In genomic region chr19:51740356-51740755, GRCh38 we compare ENCODE assay signal across 29 cellular contexts. TPM values are rescaled to one million over a fixed set of nuclear protein-coding genes. Genes with fewer than 3 reads are reported as not detected.
"Had no signal": no experiment of that assay in that cellular context is flagged by ENCODE, and none has a peak within 500 bp of the region (broad histone marks: within the 10 kb centered on the region; RNA-seq: fewer than 3 reads in every experiment).

No MANE protein-coding gene starts in this region.

- H3K36me3 Mint-ChIP-seq: stimulated activated naive B cell treated with anti-CD40 and anti-IgM and Interleukin-4, amounts not matched to agents 10 μg/mL and 1 μg/mL and 100 μg/mL, for 72 hours; WTC11 had no signal

- H3K4me1 Mint-ChIP-seq: activated CD4-positive, alpha-beta T cell treated with anti-CD3 and anti-CD28 coated beads for 36 hours; activated naive CD8-positive, alpha-beta T cell treated with anti-CD3 and anti-CD28 coated beads, Interleukin-2, amount 50 U/mL, for 24 hours; nephron progenitor cell had no signal

- H3K9me3 Mint-ChIP-seq: activated naive CD8-positive, alpha-beta T cell treated with anti-CD3 and anti-CD28 coated beads, Interleukin-2, amount 50 U/mL, for 24 hours; stimulated activated naive B cell treated with anti-CD40 and anti-IgM and Interleukin-4, amounts not matched to agents 10 μg/mL and 1 μg/mL and 100 μg/mL, for 72 hours; WTC11 had no signal

- H3K4me3 ChIP-seq: body of pancreas, cardiac muscle cell, heart right ventricle, mucosa of descending colon, sigmoid colon, smooth muscle cell, vagina had no signal

- H3K27ac ChIP-seq: body of pancreas, cardiac muscle cell, sigmoid colon, vagina had no signal

- H3K4me1 ChIP-seq: body of pancreas, sigmoid colon, vagina had no signal

- DNase-seq: activated CD4-positive, alpha-beta T cell treated with anti-CD3 and anti-CD28 coated beads for 36 hours; activated CD4-positive, alpha-beta T cell treated with anti-CD3 and anti-CD28 coated beads, Interleukin-2, amount 50 U/mL, for 4 hours; activated effector memory CD4-positive, alpha-beta T cell treated with Interleukin-2 at 50 U/mL for 16 hours; activated naive CD4-positive, alpha-beta T cell treated with anti-CD3 and anti-CD28 coated beads, Interleukin-2, amount 50 U/mL, for 16 hours; activated naive CD8-positive, alpha-beta T cell treated with anti-CD3 and anti-CD28 coated beads, Interleukin-2, amount 50 U/mL, for 24 hours; activated T-cell treated with anti-CD3 and anti-CD28 coated beads, Interleukin-2, amount 50 U/mL, for 48 hours; anterior cingulate cortex; body of pancreas; effector CD4-positive, alpha-beta T cell; erythroblast; foreskin fibroblast; heart right ventricle; islet precursor cell; left cardiac atrium; mesenchymal stem cell; mucosa of descending colon; nephron progenitor cell; occipital lobe; posterior cingulate gyrus; sigmoid colon; stimulated activated CD4-positive, alpha-beta T cell treated with anti-CD3 and anti-CD28 coated beads, Interleukin-15, amount 100 ng/mL, for 24 hours; stimulated activated naive B cell treated with anti-CD40 and anti-IgM and Interleukin-4, amounts not matched to agents 10 μg/mL and 1 μg/mL and 100 μg/mL, for 72 hours had no signal

- H3K36me3 ChIP-seq: cardiac muscle cell, sigmoid colon, vagina had no signal

- H3K27ac Mint-ChIP-seq: activated CD4-positive, alpha-beta T cell treated with anti-CD3 and anti-CD28 coated beads for 36 hours; activated naive CD8-positive, alpha-beta T cell treated with anti-CD3 and anti-CD28 coated beads, Interleukin-2, amount 50 U/mL, for 24 hours; nephron progenitor cell; stimulated activated naive B cell treated with anti-CD40 and anti-IgM and Interleukin-4, amounts not matched to agents 10 μg/mL and 1 μg/mL and 100 μg/mL, for 72 hours; WTC11 had no signal

- H3K27me3 ChIP-seq: body of pancreas, cardiac muscle cell, vagina had no signal

- H3K4me2 ChIP-seq: smooth muscle cell had no signal

- H3K9me3 ChIP-seq: body of pancreas, heart right ventricle, mucosa of descending colon, sigmoid colon, vagina had no signal

- H3K4me3 Mint-ChIP-seq: activated CD4-positive, alpha-beta T cell treated with anti-CD3 and anti-CD28 coated beads for 36 hours; activated naive CD8-positive, alpha-beta T cell treated with anti-CD3 and anti-CD28 coated beads, Interleukin-2, amount 50 U/mL, for 24 hours; nephron progenitor cell; stimulated activated naive B cell treated with anti-CD40 and anti-IgM and Interleukin-4, amounts not matched to agents 10 μg/mL and 1 μg/mL and 100 μg/mL, for 72 hours; WTC11 had no signal

- ATAC-seq: activated CD4-positive, alpha-beta T cell treated with anti-CD3 and anti-CD28 coated beads for 36 hours; activated naive CD8-positive, alpha-beta T cell treated with anti-CD3 and anti-CD28 coated beads, Interleukin-2, amount 50 U/mL, for 24 hours; body of pancreas; heart right ventricle; left cardiac atrium; mucosa of descending colon; stimulated activated naive B cell treated with anti-CD40 and anti-IgM and Interleukin-4, amounts not matched to agents 10 μg/mL and 1 μg/mL and 100 μg/mL, for 72 hours; WTC11 had no signal

RNA-seq across cellular contexts. Expression of gene FPR1, which starts 11.3 kb away (rescaled TPM):
- total RNA-seq: activated CD4-positive, alpha-beta T cell treated with anti-CD3 and anti-CD28 coated beads for 36 hours; activated CD8-positive, alpha-beta memory T cell treated with anti-CD3 and anti-CD28 coated beads for 36 hours; cardiac muscle cell; fibroblast of lung; smooth muscle cell had no signal
- polyA plus RNA-seq: cardiac muscle cell, smooth muscle cell had no signal

RNA-seq across cellular contexts. Expression of gene HAS1, which starts 16.6 kb away (rescaled TPM):
- total RNA-seq: activated CD4-positive, alpha-beta T cell treated with anti-CD3 and anti-CD28 coated beads for 36 hours; activated CD8-positive, alpha-beta memory T cell treated with anti-CD3 and anti-CD28 coated beads for 36 hours; fibroblast of lung had no signal
- polyA plus RNA-seq: fibroblast of lung had no signal

RNA-seq across cellular contexts. Expression of gene FPR2, which starts 20.6 kb away (rescaled TPM):
- total RNA-seq: activated CD4-positive, alpha-beta T cell treated with anti-CD3 and anti-CD28 coated beads for 36 hours; activated CD8-positive, alpha-beta memory T cell treated with anti-CD3 and anti-CD28 coated beads for 36 hours; cardiac muscle cell; fibroblast of lung; smooth muscle cell; temporal lobe; vagina had no signal
- polyA plus RNA-seq: cardiac muscle cell, smooth muscle cell had no signal

RNA-seq across cellular contexts. Expression of gene FPR3, which starts 54.6 kb away (rescaled TPM):
- total RNA-seq: activated CD4-positive, alpha-beta T cell treated with anti-CD3 and anti-CD28 coated beads for 36 hours; activated CD8-positive, alpha-beta memory T cell treated with anti-CD3 and anti-CD28 coated beads for 36 hours; cardiac muscle cell; fibroblast of lung; smooth muscle cell; WTC11 had no signal
- polyA plus RNA-seq: cardiac muscle cell, fibroblast of lung, smooth muscle cell had no signal
